10 cellular contexts compared by ENCODE assay signal in genomic region chr18:67766930-67767329, GRCh38.
DNase-seq lines count a peak whose midpoint lies in the region; ATAC-seq, FAIRE-seq and TF ChIP-seq lines count a peak whose summit lies in the region.
"Had no signal": no experiment of that assay in that cellular context is flagged by ENCODE, and none has a peak within 500 bp of the region (broad histone marks: within the 10 kb centered on the region; RNA-seq: fewer than 3 reads in every experiment).

No MANE protein-coding gene starts in this region.

- CTCF ChIA-PET in A673 (lab: Charles Lee), result no interaction called here

- peak; percentile 61 for ATAC-seq in GM19397 (IDR thresholded peaks at IDR 0.05; ENCODE audit: unreplicated experiment)

- no peak for FAIRE-seq in HTR-8/SVneo (lab: Jason Lieb, UNC)

- H3K4me3 ChIP-seq in A673 (ENCODE audit: low read depth, low read length, poor library complexity, severe bottlenecking), result no peak overlapping the region
- H3K4me3 ChIP-seq: coronary artery had no signal

- intact Hi-C loops in A673 (cut with micrococcal nuclease; ENCODE audit: unreplicated experiment), result no loop called here

- H3K27ac ChIP-seq in A673 (ENCODE audit: low read depth, low read length, poor library complexity, severe bottlenecking), result no peak overlapping the region
- H3K27ac ChIP-seq: coronary artery had no signal

- no peaks in the 10 kb centered on the region for H3K36me3 ChIP-seq in A673 (ENCODE audit: insufficient read depth, low read length, poor library complexity, severe bottlenecking)

- peaks cover 24% of the 10 kb centered on the region for H3K4me1 ChIP-seq in A673 (ENCODE audit: insufficient read depth, low read length, poor library complexity, severe bottlenecking)

- no peaks in the 10 kb centered on the region for H3K9me3 ChIP-seq in A673 (ENCODE audit: low read depth, low read length, poor library complexity, severe bottlenecking)

- POLR2A ChIA-PET in A673 (lab: Charles Lee; ENCODE audit: low non-redundant PET), result no interaction called here

- no TSS peak for BruUV-seq in A673 (replicated peaks; lab: Mats Ljungman, UMichigan)

- DNase-seq in A673 (ENCODE audit: low spot score) (peak; percentile 37), HTR-8/SVneo (ENCODE audit: insufficient read length, low spot score) (peak; percentile 7), dermis blood vessel endothelial cell (peak; percentile 60), SK-N-DZ (ENCODE audit: low spot score) (no peak), D341Med (ENCODE audit: low spot score) (no peak)
- no peak for DNase-seq in effector CD4-positive, alpha-beta T cell
- no peak for DNase-seq in activated CD4-positive, alpha-beta T cell treated with anti-CD3 and anti-CD28 coated beads, Interleukin-2, amount 50 U/mL, for 4 hours
- DNase-seq: NCI-H1694 had no signal

- no peak for TF ChIP-seq CTCF in A673 (conservative IDR thresholded peaks at IDR 0.05; ENCODE audit: low read depth, low read length)

- no peaks in the 10 kb centered on the region for H3K27me3 ChIP-seq in A673 (replicated peaks; ENCODE audit: insufficient read depth, low read depth, low read length, poor library complexity)

Comparison
In these comparisons a context has a peak if more than half of its experiments do, and no peak if none do; other contexts are left out.
1. DNase-seq: peak in A673 (single experiment), HTR-8/SVneo (single experiment) and dermis blood vessel endothelial cell (single experiment); none in effector CD4-positive, alpha-beta T cell (single experiment), activated CD4-positive, alpha-beta T cell treated with anti-CD3 and anti-CD28 coated beads, Interleukin-2, amount 50 U/mL, for 4 hours (0 of 2), SK-N-DZ (single experiment) and D341Med (single experiment).